20 cellular contexts compared by ENCODE assay signal in genomic region chr10:124213471-124213870, GRCh38.
"Had no signal": no experiment of that assay in that cellular context is flagged by ENCODE, and none has a peak within 500 bp of the region (broad histone marks: within the 10 kb centered on the region; RNA-seq: fewer than 3 reads in every experiment).

No MANE protein-coding gene starts in this region.

- H3K27ac ChIP-seq: brain microvascular endothelial cell, WERI-Rb-1 had no signal

- ATAC-seq: activated CD4-positive, alpha-beta T cell treated with anti-CD3 and anti-CD28 coated beads for 36 hours; right cardiac atrium; T-helper 17 cell had no signal

- H3K36me3 ChIP-seq: brain microvascular endothelial cell, WERI-Rb-1 had no signal

- DNase-seq: activated CD4-positive, alpha-beta memory T cell treated with anti-CD3 and anti-CD28 coated beads, Interleukin-2, amount 10 ng/mL, durations not matched to agents 7 days and 5 days; activated CD4-positive, alpha-beta T cell treated with anti-CD3 and anti-CD28 coated beads for 36 hours; activated CD8-positive, alpha-beta memory T cell treated with anti-CD3 and anti-CD28 coated beads, Interleukin-2, amount 50 U/mL, for 4 hours; activated gamma-delta T cell treated with Interleukin-2 at 50 U/mL for 16 hours; activated T-cell treated with anti-CD3 and anti-CD28 coated beads, Interleukin-2, amount 50 U/mL, for 48 hours; brain microvascular endothelial cell; cerebellar nuclear complex; effector memory CD4-positive, alpha-beta T cell; hippocampal formation; kidney glomerular epithelial cell; nephron progenitor cell; occipital lobe; right cardiac atrium; small intestine; stimulated activated CD4-positive, alpha-beta T cell treated with anti-CD3 and anti-CD28 coated beads, Interleukin-4, amount 100 ng/mL, for 4 hours; stimulated activated CD8-positive, alpha-beta memory T cell treated with anti-CD3 and anti-CD28 coated beads, Interleukin-4, amount 100 ng/mL, for 48 hours; stimulated activated naive CD4-positive, alpha-beta T cell treated with Interleukin-2 at 50 U/mL for 16 hours; substantia nigra; T-helper 17 cell; WERI-Rb-1 had no signal
